Comparison of ENCODE assay signal across 24 cellular contexts in the genomic region with DNA sequence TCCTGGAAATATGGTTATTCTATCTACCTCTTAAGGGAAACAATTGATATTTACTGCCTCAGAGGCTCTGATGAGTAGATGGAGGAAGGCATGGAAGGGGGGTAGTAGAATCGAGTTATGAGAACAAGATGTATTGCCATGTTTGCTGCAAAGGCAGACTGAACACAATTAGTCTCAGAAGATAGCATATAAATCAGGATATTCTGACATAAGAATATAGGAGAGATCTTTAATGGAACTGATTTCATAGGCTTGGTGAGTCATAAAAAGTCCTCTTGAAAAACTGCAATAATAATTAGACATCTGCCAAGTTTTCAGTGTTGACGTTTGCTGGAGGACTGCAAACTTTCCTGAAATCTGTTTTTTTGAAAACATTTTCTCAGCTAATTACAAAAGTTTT.
"Had no signal": no experiment of that assay in that cellular context is flagged by ENCODE, and none has a peak within 500 bp of the region (broad histone marks: within the 10 kb centered on the region; RNA-seq: fewer than 3 reads in every experiment).

No MANE protein-coding gene starts in this region.

- H3K4me3 ChIP-seq: ascending aorta, body of pancreas, Peyer's patch, SJCRH30 had no signal

- H3K4me1 ChIP-seq: ascending aorta, body of pancreas, Peyer's patch, SJCRH30 had no signal

- H3K36me3 ChIP-seq: ascending aorta, Peyer's patch, SJCRH30 had no signal

- DNase-seq: activated CD4-positive, alpha-beta T cell treated with anti-CD3 and anti-CD28 coated beads for 48 hours; activated CD4-positive, alpha-beta T cell treated with anti-CD3 and anti-CD28 coated beads, Interleukin-2, amount 50 U/mL, for 4 hours; activated CD4-positive, CD25-positive, alpha-beta regulatory T cell treated with anti-CD3 and anti-CD28 coated beads, Interleukin-2, amount 50 U/mL, for 72 hours; activated CD8-positive, alpha-beta T cell treated with anti-CD3 and anti-CD28 coated beads, Interleukin-2, amount 10 ng/mL, durations not matched to agents 7 days and 5 days; activated effector memory CD4-positive, alpha-beta T cell treated with anti-CD3 and anti-CD28 coated beads, Interleukin-2, amount 50 U/mL, for 16 hours; activated naive CD4-positive, alpha-beta T cell treated with Interleukin-2 at 50 U/mL for 16 hours; activated naive CD8-positive, alpha-beta T cell treated with anti-CD3 and anti-CD28 coated beads, Interleukin-2, amount 50 U/mL, for 24 hours; activated T-cell treated with anti-CD3 and anti-CD28 coated beads, Interleukin-2, amount 50 U/mL, for 24 hours; amniotic stem cell; body of pancreas; KG1; NCI-H1092; NCI-H1436; NCI-H1694 treated with DMSO at 0.1 percent for 48 hours; NCI-H2081 treated with DMSO at 0.1 percent for 48 hours; NCI-H526; NCI-H82; Peyer's patch; Right ventricle myocardium superior; SJCRH30; T-helper 17 cell; T-helper 9 cell had no signal

- H3K27ac ChIP-seq: ascending aorta, body of pancreas, Peyer's patch, RWPE1, SJCRH30 had no signal
